In genomic region chr7:74612015-74612829, GRCh38 we compare ENCODE assay signal across 9 cellular contexts. TPM values are rescaled to one million over a fixed set of nuclear protein-coding genes. Genes with fewer than 3 reads are reported as not detected.
DNase-seq lines count a peak whose midpoint lies in the region; ATAC-seq, FAIRE-seq and TF ChIP-seq lines count a peak whose summit lies in the region.
"Had no signal": no experiment of that assay in that cellular context is flagged by ENCODE, and none has a peak within 500 bp of the region (broad histone marks: within the 10 kb centered on the region; RNA-seq: fewer than 3 reads in every experiment).

No MANE protein-coding gene starts in this region.

- H3K27me3 ChIP-seq in breast epithelium: no peaks in the 10 kb centered on the region
- H3K27me3 ChIP-seq in lower lobe of right lung (ENCODE audit: low read depth): no peaks in the 10 kb centered on the region

- no peaks in the 10 kb centered on the region for H3K36me3 ChIP-seq in breast epithelium
- no peaks in the 10 kb centered on the region for H3K36me3 ChIP-seq in lower lobe of right lung

- H3K9me3 ChIP-seq in breast epithelium (no peaks in the 10 kb centered on the region), lower lobe of right lung (no peaks in the 10 kb centered on the region)

- TF ChIP-seq POLR2A in breast epithelium (IDR thresholded peaks at IDR 0.05) (no peak), H54 (IDR thresholded peaks at IDR 0.05; ENCODE audit: low read depth, low read length) (no peak)

- H3K4me3 ChIP-seq in breast epithelium (no peak overlapping the region), lower lobe of right lung (no peak overlapping the region)

- FAIRE-seq in GM19239 (lab: Jason Lieb, UNC): no peak
- FAIRE-seq in H54 (lab: Jason Lieb, UNC): no peak

- DNase-seq in Ammon's horn (ENCODE audit: low spot score) (peak; percentile 66), NCI-H187 treated with DMSO at 0.1 percent for 48 hours (lab: John Stamatoyannopoulos, UW) (peak; percentile 44), breast epithelium (ENCODE audit: low spot score in 2 of 2) (peak; percentile 77 to 94), lower lobe of right lung (peak; percentile 61), GM19239 (ENCODE audit: insufficient read length, low spot score) (no peak), H54 (ENCODE audit: insufficient read length, low spot score) (no peak)
- no peak for DNase-seq in activated CD4-positive, alpha-beta T cell treated with anti-CD3 and anti-CD28 coated beads, Interleukin-2, amount 50 U/mL, for 1 hour
- DNase-seq in NK-92 treated with Interleukin-12 subunit alpha and Interleukin-12 subunit beta, amount 100 ng/mL, for 24 hours (lab: John Stamatoyannopoulos, UW): no peak
- DNase-seq: T-helper 1 cell had no signal

- H3K27ac ChIP-seq in breast epithelium: peak overlapping the region; percentile 83 to 87
- peak overlapping the region; percentile 53 for H3K27ac ChIP-seq in lower lobe of right lung

- TF ChIP-seq CTCF in breast epithelium (IDR thresholded peaks at IDR 0.05): peak in 2 of 3 donors; percentile 17 to 42
- TF ChIP-seq CTCF in lower lobe of right lung (IDR thresholded peaks at IDR 0.05): no peak

- intact Hi-C loops in breast epithelium (cut with DNase I; ENCODE audit: low total_unique reads) (no loop called here), lower lobe of right lung (cut with DNase I) (no loop called here)

- peak; percentile 49 to 58 for ATAC-seq in lower lobe of right lung

- H3K4me1 ChIP-seq in breast epithelium: no peaks in the 10 kb centered on the region
- H3K4me1 ChIP-seq in lower lobe of right lung: peaks cover 5% of the 10 kb centered on the region

RNA-seq across cellular contexts. Expression of gene GTF2I, which starts 45.3 kb away (rescaled TPM):
- 100 to 1,000 TPM; 133 to 241 (median 184) TPM for total RNA-seq in breast epithelium
- total RNA-seq in lower lobe of right lung: 214 TPM

Comparison
In these comparisons a context has a peak if more than half of its experiments do, and no peak if none do; other contexts are left out.
1. DNase-seq: peak in Ammon's horn (single experiment), NCI-H187 treated with DMSO at 0.1 percent for 48 hours (single experiment), breast epithelium (2 of 2) and lower lobe of right lung (single experiment); none in GM19239 (single experiment), activated CD4-positive, alpha-beta T cell treated with anti-CD3 and anti-CD28 coated beads, Interleukin-2, amount 50 U/mL, for 1 hour (single experiment), H54 (single experiment) and NK-92 treated with Interleukin-12 subunit alpha and Interleukin-12 subunit beta, amount 100 ng/mL, for 24 hours (single experiment).